ENCODE assay signal across 9 cellular contexts in the genomic region with DNA sequence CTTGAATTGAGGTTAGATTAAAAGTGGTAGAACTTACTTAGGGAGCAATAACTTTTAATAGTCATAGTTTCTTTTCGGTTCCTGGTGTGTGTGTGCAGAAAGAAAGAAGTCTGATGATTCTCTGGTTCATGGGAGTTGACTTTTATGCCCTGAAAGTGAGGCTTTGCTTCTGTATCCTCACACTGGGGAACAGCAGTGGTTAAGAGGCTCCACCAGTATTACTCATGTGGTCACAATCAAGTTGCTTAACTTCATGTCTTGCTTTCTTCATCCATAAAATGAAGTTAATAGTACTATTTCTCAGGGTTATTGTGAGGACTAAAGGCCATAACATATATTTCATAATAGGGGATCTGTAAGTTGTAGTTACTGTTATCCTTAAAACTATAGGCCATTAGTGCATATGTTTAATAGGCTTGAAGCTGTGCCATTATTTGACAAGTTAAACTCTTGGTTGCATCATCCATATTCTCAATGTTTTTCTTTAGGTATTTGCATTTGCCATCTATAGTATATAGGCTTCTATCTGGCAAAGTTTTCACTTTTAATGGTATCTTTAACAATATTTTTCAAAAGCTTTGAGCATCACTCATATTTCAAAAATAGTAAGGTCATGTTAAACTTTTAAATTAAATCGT.
A peak's percentile ranks its signal among the peaks of the same experiment; 100 is the strongest.
DNase-seq lines count a peak whose midpoint lies in the region; ATAC-seq and TF ChIP-seq lines count a peak whose summit lies in the region.
"Had no signal": no experiment of that assay in that cellular context is flagged by ENCODE, and none has a peak within 500 bp of the region (broad histone marks: within the 10 kb centered on the region; RNA-seq: fewer than 3 reads in every experiment).

No MANE protein-coding gene starts in this region.

- no peaks in the 10 kb centered on the region for H3K79me2 ChIP-seq in KMS-11 (ENCODE audit: insufficient read depth, low read depth)

- H3K27ac ChIP-seq in KMS-11 = peak overlapping the region; percentile 12; the same call in 1 of the 2 replicates

- H2AFZ ChIP-seq in KMS-11 (ENCODE audit: low read depth) = no peak overlapping the region

- peak; percentile 64 for DNase-seq in fibroblast of pulmonary artery (ENCODE audit: low read depth)
- DNase-seq in activated naive CD4-positive, alpha-beta T cell treated with anti-CD3 and anti-CD28 coated beads, Interleukin-2, amount 50 U/mL, for 16 hours = no peak
- no peak for DNase-seq in KBM-7
- DNase-seq in NCI-H146 (lab: John Stamatoyannopoulos, UW) = no peak
- DNase-seq in H7 = no peak
- DNase-seq: NCI-H510A had no signal

- H4K20me1 ChIP-seq in KMS-11 (ENCODE audit: insufficient read depth) = no peaks in the 10 kb centered on the region

- H3K4me3 ChIP-seq in KMS-11 (IDR thresholded peaks at IDR 0.05; ENCODE audit: insufficient read depth, low read depth, low read length) (no peak overlapping the region), fibroblast of pulmonary artery (replicated peaks; ENCODE audit: low read depth, low read length) (no peak overlapping the region), H7 (ENCODE audit: insufficient read depth, low read depth, low read length) (no peak overlapping the region)

- H3K36me3 ChIP-seq in KMS-11 (ENCODE audit: insufficient read depth) (no peaks in the 10 kb centered on the region), H7 (replicated peaks; ENCODE audit: control insufficient read depth, insufficient read depth, low read length) (no peaks in the 10 kb centered on the region)

- in situ Hi-C loops in KBM-7 (cut with MboI; ENCODE audit: low pct_unique_long_range_greater_than_20kb, low sequenced_read_pairs) = no loop called here

- no peak for TF ChIP-seq CTCF in KMS-11 (conservative IDR thresholded peaks at IDR 0.05; ENCODE audit: low read depth, low read length)
- TF ChIP-seq CTCF in fibroblast of pulmonary artery (IDR thresholded peaks at IDR 0.05; ENCODE audit: low read length, missing control alignments) = no peak

- no peaks in the 10 kb centered on the region for H3K27me3 ChIP-seq in KMS-11 (ENCODE audit: insufficient read depth, low read depth)
- H3K27me3 ChIP-seq in H7 (ENCODE audit: control insufficient read depth, insufficient read depth, low read length) = no peaks in the 10 kb centered on the region

- H3K4me1 ChIP-seq in KMS-11 (ENCODE audit: low read depth, poor library complexity, severe bottlenecking) = peaks cover 33% of the 10 kb centered on the region

- no peak overlapping the region for H3K9ac ChIP-seq in KMS-11

- H3K4me2 ChIP-seq in KMS-11 = peak overlapping the region; percentile 29; the same call in 1 of the 2 replicates

- ATAC-seq in GM18502 (IDR thresholded peaks at IDR 0.05; ENCODE audit: poor library complexity, unreplicated experiment) (peak; percentile 90), GM21737 (IDR thresholded peaks at IDR 0.05; ENCODE audit: unreplicated experiment) (peak; percentile 61)
